24 cellular contexts compared by ENCODE assay signal in genomic region chr11:83785942-83786341, GRCh38.
DNase-seq lines count a peak whose midpoint lies in the region; ATAC-seq, FAIRE-seq and TF ChIP-seq lines count a peak whose summit lies in the region.
"Had no signal": no experiment of that assay in that cellular context is flagged by ENCODE, and none has a peak within 500 bp of the region (broad histone marks: within the 10 kb centered on the region; RNA-seq: fewer than 3 reads in every experiment).

No MANE protein-coding gene starts in this region.

- no TSS peak for BruUV-seq in A673 (replicated peaks; lab: Mats Ljungman, UMichigan)

- H3K27me3 ChIP-seq in A673 (replicated peaks; ENCODE audit: insufficient read depth, low read depth, low read length, poor library complexity) (no peaks in the 10 kb centered on the region), H1 (replicated peaks in 1 of 4; ENCODE audit: control insufficient read depth in 3 of 4, extremely low read depth in 1 of 4, insufficient read depth in 3 of 4, low read length in 3 of 4) (no peaks in the 10 kb centered on the region)
- H3K27me3 ChIP-seq: BE2C; BLaER1 treated with 17β-estradiol and CSF1 and Interleukin-3, amounts not matched to agents 10 nM and 100 nM had no signal

- no peaks in the 10 kb centered on the region for H3K23me2 ChIP-seq in H1 (ENCODE audit: low read depth, low read length)

- H3K79me2 ChIP-seq in H1 (ENCODE audit: control insufficient read depth in 1 of 2, insufficient read depth in 2 of 2, low read length in 2 of 2), result no peaks in the 10 kb centered on the region

- H3K56ac ChIP-seq in H1 (replicated peaks; ENCODE audit: insufficient read length, low read depth, low read length), result no peak overlapping the region

- H3K27ac ChIP-seq in A673 (ENCODE audit: low read depth, low read length, poor library complexity, severe bottlenecking) (peak overlapping the region; percentile 53), H1 (ENCODE audit: low read depth, low read length) (no peak overlapping the region)
- H3K27ac ChIP-seq: 22Rv1; BLaER1 treated with 17β-estradiol and CSF1 and Interleukin-3, amounts not matched to agents 10 nM and 100 nM; GM23248 had no signal

- H3K18ac ChIP-seq in H1 (ENCODE audit: extremely low read depth, low read length), result no peak overlapping the region

- H3K36me3 ChIP-seq in A673 (ENCODE audit: insufficient read depth, low read length, poor library complexity, severe bottlenecking) (no peaks in the 10 kb centered on the region), H1 (ENCODE audit: control insufficient read depth in 2 of 4, insufficient read depth in 4 of 4, low read length in 3 of 4) (no peaks in the 10 kb centered on the region)
- H3K36me3 ChIP-seq: BE2C; BLaER1 treated with 17β-estradiol and CSF1 and Interleukin-3, amounts not matched to agents 10 nM and 100 nM had no signal

- no peak overlapping the region for H2BK120ac ChIP-seq in H1 (replicated peaks; ENCODE audit: low read depth, low read length)

- WGBS in H1 (ENCODE audit: extremely low coverage in 1 of 2, insufficient coverage in 1 of 2, insufficient read length in 1 of 2, insufficient replicate concordance in 2 of 2, low coverage in 1 of 2, low lambda C conversion rate in 2 of 2, missing lambda C conversion rate in 1 of 2), 2 experiments, result 96% methylated on average over 2 of the region's 2 CpGs; no CpG with 5 or more reads in 1 of the 2 experiments

- CTCF ChIA-PET in A673 (lab: Charles Lee), result no interaction called here
- CTCF ChIA-PET in H1 (lab: Charles Lee; ENCODE audit: partially characterized antibody), result interaction anchor here (2.0 kb wide), 1 partner anchor 30 kb away, joined by 6 read pairs; no protein-coding TSS in a partner anchor

- H3K79me1 ChIP-seq in H1 (ENCODE audit: low read depth, low read length), result no peaks in the 10 kb centered on the region

- POLR2A ChIA-PET in A673 (lab: Charles Lee; ENCODE audit: low non-redundant PET) (no interaction called here), H1 (lab: Charles Lee; ENCODE audit: partially characterized antibody) (no interaction called here)

- H4K91ac ChIP-seq in H1 (replicated peaks; ENCODE audit: insufficient read length, low read length), result no peak overlapping the region

- TF ChIP-seq EP300 in H1 (IDR thresholded peaks at IDR 0.05; ENCODE audit: borderline replicate concordance in 1 of 2, low read depth in 2 of 2, low read length in 2 of 2), result no peak

- ATAC-seq in GM18498 (IDR thresholded peaks at IDR 0.05; ENCODE audit: unreplicated experiment), result no peak
- ATAC-seq: HCT116 had no signal

- H2BK15ac ChIP-seq in H1 (ENCODE audit: low read length), result no peak overlapping the region

- H3K9me3 ChIP-seq in A673 (ENCODE audit: low read depth, low read length, poor library complexity, severe bottlenecking) (no peaks in the 10 kb centered on the region), H1 (ENCODE audit: insufficient read depth in 2 of 2, low read depth in 1 of 2, low read length in 1 of 2) (no peaks in the 10 kb centered on the region)
- H3K9me3 ChIP-seq: BE2C; BLaER1 treated with 17β-estradiol and CSF1 and Interleukin-3, amounts not matched to agents 10 nM and 100 nM had no signal

- H4K5ac ChIP-seq in H1 (ENCODE audit: insufficient read length, low read depth, low read length), result no peak overlapping the region

- no peak overlapping the region for H3K4me2 ChIP-seq in H1 (ENCODE audit: insufficient read depth in 1 of 2, low read depth in 2 of 2, low read length in 2 of 2)
- H3K4me2 ChIP-seq: BLaER1 treated with 17β-estradiol and CSF1 and Interleukin-3, amounts not matched to agents 10 nM and 100 nM had no signal

- no peak overlapping the region for H2BK5ac ChIP-seq in H1 (ENCODE audit: low read depth, low read length)

- no peak overlapping the region for H3K4ac ChIP-seq in H1 (replicated peaks; ENCODE audit: insufficient read length, low read depth, low read length)

- TF ChIP-seq RAD21 in H1 (IDR thresholded peaks at IDR 0.05 in 1 of 2, conservative IDR thresholded peaks at IDR 0.05 in 1 of 2; ENCODE audit: low read depth in 2 of 2, low read length in 2 of 2), result no peak

- TF ChIP-seq CTCF in A673 (conservative IDR thresholded peaks at IDR 0.05; ENCODE audit: low read depth, low read length) (no peak), H1 (IDR thresholded peaks at IDR 0.05; ENCODE audit: control extremely low read depth in 1 of 3, insufficient read depth in 1 of 3, low read depth in 1 of 3, low read length in 3 of 3) (no peak)

- H3K4me1 ChIP-seq in A673 (ENCODE audit: insufficient read depth, low read length, poor library complexity, severe bottlenecking), result peaks cover 49% of the 10 kb centered on the region
- H3K4me1 ChIP-seq in H1 (replicated peaks in 1 of 4; ENCODE audit: control insufficient read depth in 3 of 4, insufficient read depth in 4 of 4, low read length in 3 of 4), result no peaks in the 10 kb centered on the region
- H3K4me1 ChIP-seq: BLaER1 treated with 17β-estradiol and CSF1 and Interleukin-3, amounts not matched to agents 10 nM and 100 nM had no signal

- H3K23ac ChIP-seq in H1 (ENCODE audit: insufficient read length), result no peak overlapping the region

- H2AFZ ChIP-seq in H1 (ENCODE audit: low read length), result peak overlapping the region; percentile 62; the same call in 1 of the 2 replicates
- H2AFZ ChIP-seq: GM23248 had no signal

- no peak overlapping the region for H2BK20ac ChIP-seq in H1 (ENCODE audit: low read length)

- no peak overlapping the region for H3K9ac ChIP-seq in H1 (replicated peaks in 1 of 4; ENCODE audit: extremely low read depth in 1 of 4, low read depth in 3 of 4, low read length in 3 of 4)
- H3K9ac ChIP-seq: BLaER1 treated with 17β-estradiol and CSF1 and Interleukin-3, amounts not matched to agents 10 nM and 100 nM; GM23248 had no signal

- no peak overlapping the region for H4K8ac ChIP-seq in H1 (ENCODE audit: extremely low read depth, insufficient read depth, low read length)

- DNase-seq in A673 (ENCODE audit: low spot score) (peak; percentile 81), NCI-H524 treated with DMSO at 0.1 percent for 48 hours (lab: John Stamatoyannopoulos, UW) (peak; percentile 77), SK-N-DZ (ENCODE audit: low spot score) (peak; percentile 87), H1 (ENCODE audit: low read depth in 1 of 2, low spot score in 2 of 2) (no peak), NCI-H2196 treated with DMSO at 0.1 percent for 48 hours (lab: John Stamatoyannopoulos, UW; ENCODE audit: unreplicated experiment) (no peak)
- DNase-seq in activated CD4-positive, alpha-beta T cell treated with anti-CD3 and anti-CD28 coated beads, Interleukin-2, amount 50 U/mL, for 1 hour, result no peak
- DNase-seq: ACHN; AML-193; BE2C; Calu3; CD4-positive, alpha-beta memory T cell; COR-L47; DMS153; DND-41; GM23248; H9 had no signal

- H3K4me3 ChIP-seq in A673 (ENCODE audit: low read depth, low read length, poor library complexity, severe bottlenecking) (no peak overlapping the region), H1 (ENCODE audit: extremely low read depth in 1 of 4, insufficient read depth in 2 of 4, low read depth in 3 of 4, low read length in 4 of 4) (no peak overlapping the region)
- H3K4me3 ChIP-seq: BLaER1 treated with 17β-estradiol and CSF1 and Interleukin-3, amounts not matched to agents 10 nM and 100 nM; GM23248 had no signal

- no peaks in the 10 kb centered on the region for H4K20me1 ChIP-seq in H1 (replicated peaks in 1 of 2; ENCODE audit: control insufficient read depth in 1 of 2, insufficient read depth in 2 of 2, low read length in 2 of 2)
- H4K20me1 ChIP-seq: BLaER1 treated with 17β-estradiol and CSF1 and Interleukin-3, amounts not matched to agents 10 nM and 100 nM had no signal

- no peak for FAIRE-seq in H1 (lab: Jason Lieb, UNC)
- FAIRE-seq: A204.1, G401.6, GM12892, GM19239 had no signal

- H2BK12ac ChIP-seq in H1 (ENCODE audit: low read depth, low read length), result no peak overlapping the region

- no peak overlapping the region for H3K14ac ChIP-seq in H1 (ENCODE audit: insufficient read length)

- no peak overlapping the region for H2AK5ac ChIP-seq in H1 (ENCODE audit: low read depth, low read length)

- intact Hi-C loops in A673 (cut with micrococcal nuclease; ENCODE audit: unreplicated experiment), result no loop called here

- TF ChIP-seq POLR2A in H1 (IDR thresholded peaks at IDR 0.05; ENCODE audit: control extremely low read depth in 1 of 2, low read depth in 2 of 2, low read length in 2 of 2), result no peak

TF ChIP-seq in H1, 55 proteins besides CTCF, POLR2A, EP300 and RAD21:
- no peak for TF ChIP-seq TAF7 (optimal IDR thresholded peaks at IDR 0.05; ENCODE audit: borderline replicate concordance, low read depth, low read length)
- TF ChIP-seq RFX5 (IDR thresholded peaks at IDR 0.05; ENCODE audit: borderline replicate concordance, low read depth, low read length), result no peak
- TF ChIP-seq ZNF274 (IDR thresholded peaks at IDR 0.05; ENCODE audit: borderline replicate concordance, extremely low read depth, low read length), result no peak
- no peak for TF ChIP-seq RXRA (IDR thresholded peaks at IDR 0.05; ENCODE audit: insufficient read depth, low read depth, low read length)
- TF ChIP-seq NRF1 (IDR thresholded peaks at IDR 0.05; ENCODE audit: low read depth, low read length), result no peak
- TF ChIP-seq, protein P1, sequence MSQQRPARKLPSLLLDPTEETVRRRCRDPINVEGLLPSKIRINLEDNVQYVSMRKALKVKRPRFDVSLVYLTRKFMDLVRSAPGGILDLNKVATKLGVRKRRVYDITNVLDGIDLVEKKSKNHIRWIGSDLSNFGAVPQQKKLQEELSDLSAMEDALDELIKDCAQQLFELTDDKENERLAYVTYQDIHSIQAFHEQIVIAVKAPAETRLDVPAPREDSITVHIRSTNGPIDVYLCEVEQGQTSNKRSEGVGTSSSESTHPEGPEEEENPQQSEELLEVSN (IDR thresholded peaks at IDR 0.05), result no peak
- TF ChIP-seq KDM1A (IDR thresholded peaks at IDR 0.05; ENCODE audit: borderline replicate concordance, low read length), result no peak
- TF ChIP-seq SIRT6 (IDR thresholded peaks at IDR 0.05; ENCODE audit: low read length), result no peak
- no peak for TF ChIP-seq EGR1 (IDR thresholded peaks at IDR 0.05; ENCODE audit: borderline replicate concordance, low read depth, low read length)
- TF ChIP-seq CREB1 (IDR thresholded peaks at IDR 0.05), result no peak
- no peak for TF ChIP-seq KDM4A (IDR thresholded peaks at IDR 0.05; ENCODE audit: low read depth, low read length, severe bottlenecking)
- TF ChIP-seq CTBP2 (IDR thresholded peaks at IDR 0.05; ENCODE audit: borderline replicate concordance, insufficient read depth, insufficient read length, low read length), result no peak
- TF ChIP-seq GABPA (IDR thresholded peaks at IDR 0.05; ENCODE audit: borderline replicate concordance, insufficient read depth, low read length), result no peak
- no peak for TF ChIP-seq RNF2 (IDR thresholded peaks at IDR 0.05; ENCODE audit: borderline replicate concordance, low read depth, low read length, missing control alignments, poor library complexity, severe bottlenecking)
TF ChIP-seq in H1: peak in this region for 0.

Comparison
In these comparisons a context has a peak if more than half of its experiments do, and no peak if none do; other contexts are left out.
1. DNase-seq: peak in A673 (single experiment), NCI-H524 treated with DMSO at 0.1 percent for 48 hours (single experiment) and SK-N-DZ (single experiment); none in H1 (0 of 2), activated CD4-positive, alpha-beta T cell treated with anti-CD3 and anti-CD28 coated beads, Interleukin-2, amount 50 U/mL, for 1 hour (single experiment) and NCI-H2196 treated with DMSO at 0.1 percent for 48 hours (single experiment).